24 cellular contexts compared by ENCODE assay signal in the genomic region with DNA sequence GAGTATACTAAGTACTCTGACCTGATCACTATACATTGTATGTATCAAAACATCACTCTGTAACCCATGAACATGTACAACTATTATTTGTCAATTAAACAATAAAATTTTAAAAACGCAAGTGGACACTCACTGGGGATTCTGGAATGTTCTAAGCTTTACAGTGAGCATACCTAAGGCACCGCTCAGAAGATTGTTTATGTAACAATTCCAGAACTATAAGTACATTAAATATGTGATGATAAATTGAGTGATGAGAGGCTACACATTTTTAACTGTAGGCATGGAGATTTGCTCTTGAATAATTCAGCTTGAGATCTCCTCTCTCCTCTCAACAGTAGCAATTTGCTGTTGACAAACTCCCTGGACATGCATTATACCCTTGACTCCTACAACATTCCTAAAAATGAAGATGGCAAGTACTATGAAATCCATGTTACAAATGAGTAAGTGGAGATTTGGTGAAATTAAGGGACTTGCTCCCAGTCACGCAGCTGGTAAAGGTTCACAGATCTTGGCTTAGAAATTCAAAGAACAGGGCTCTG.
DNase-seq lines count a peak whose midpoint lies in the region; ATAC-seq, FAIRE-seq and TF ChIP-seq lines count a peak whose summit lies in the region.
"Had no signal": no experiment of that assay in that cellular context is flagged by ENCODE, and none has a peak within 500 bp of the region (broad histone marks: within the 10 kb centered on the region; RNA-seq: fewer than 3 reads in every experiment).

No MANE protein-coding gene starts in this region.

- H3K27me3 ChIP-seq in astrocyte (ENCODE audit: insufficient read depth, low read length) = no peaks in the 10 kb centered on the region
- H3K27me3 ChIP-seq in fibroblast of lung (ENCODE audit: control insufficient read depth, insufficient read depth, low read length) = no peaks in the 10 kb centered on the region
- no peaks in the 10 kb centered on the region for H3K27me3 ChIP-seq in small intestine (ENCODE audit: control insufficient read depth in 2 of 2, insufficient read depth in 2 of 2, low read length in 2 of 2)
- peaks cover 7% of the 10 kb centered on the region for H3K27me3 ChIP-seq in suprapubic skin
- H3K27me3 ChIP-seq: BLaER1 treated with 17β-estradiol and CSF1 and Interleukin-3, amounts not matched to agents 10 nM and 100 nM had no signal

- FAIRE-seq in astrocyte (lab: Jason Lieb, UNC) = peak; percentile 83
- no peak for FAIRE-seq in small intestine (lab: Jason Lieb, UNC)
- FAIRE-seq: G401.6, GM19239 had no signal

- H4K20me1 ChIP-seq in astrocyte (ENCODE audit: insufficient read depth, low read length) (no peaks in the 10 kb centered on the region), fibroblast of lung (ENCODE audit: control insufficient read depth, extremely low read depth, insufficient read depth, low read length) (no peaks in the 10 kb centered on the region)
- H4K20me1 ChIP-seq: BLaER1 treated with 17β-estradiol and CSF1 and Interleukin-3, amounts not matched to agents 10 nM and 100 nM had no signal

- peaks cover 13% of the 10 kb centered on the region for H3K27me3 Mint-ChIP-seq in astrocyte (ENCODE audit: low read depth, unreplicated experiment)

- H3K4me3 Mint-ChIP-seq in astrocyte (ENCODE audit: unreplicated experiment) = no peak overlapping the region
- H3K4me3 Mint-ChIP-seq: CD4-positive, alpha-beta memory T cell; H9 had no signal

- WGBS in small intestine, 3 donors = 76 to 89% (median 87%) methylated on average over 3 of the region's 3 CpGs
- 68% methylated on average over 3 of the region's 3 CpGs for WGBS in suprapubic skin

- H3K79me2 ChIP-seq in astrocyte (ENCODE audit: insufficient read depth, low read length) (no peaks in the 10 kb centered on the region), fibroblast of lung (ENCODE audit: control insufficient read depth, insufficient read depth, low read length) (no peaks in the 10 kb centered on the region)

- H3K36me3 ChIP-seq in astrocyte (ENCODE audit: insufficient read depth, low read length) (no peaks in the 10 kb centered on the region), fibroblast of lung (ENCODE audit: control insufficient read depth, insufficient read depth, low read length) (no peaks in the 10 kb centered on the region), small intestine (ENCODE audit: control insufficient read depth in 2 of 2, insufficient read depth in 2 of 2, low read length in 2 of 2) (no peaks in the 10 kb centered on the region), suprapubic skin (no peaks in the 10 kb centered on the region)
- H3K36me3 ChIP-seq: BLaER1 treated with 17β-estradiol and CSF1 and Interleukin-3, amounts not matched to agents 10 nM and 100 nM had no signal

- no peak overlapping the region for H3K27ac ChIP-seq in astrocyte (ENCODE audit: low read depth, low read length)
- H3K27ac ChIP-seq in fibroblast of lung (ENCODE audit: insufficient read depth, low read length) = no peak overlapping the region
- H3K27ac ChIP-seq in small intestine (ENCODE audit: low read depth in 1 of 2, low read length in 1 of 2) = no peak overlapping the region
- no peak overlapping the region for H3K27ac ChIP-seq in suprapubic skin
- H3K27ac ChIP-seq: BLaER1 treated with 17β-estradiol and CSF1 and Interleukin-3, amounts not matched to agents 10 nM and 100 nM had no signal

- TF ChIP-seq EP300 in suprapubic skin (IDR thresholded peaks at IDR 0.05) = no peak

- ATAC-seq in GM21423 (IDR thresholded peaks at IDR 0.05; ENCODE audit: unreplicated experiment) (no peak), HG03039 (IDR thresholded peaks at IDR 0.05; ENCODE audit: unreplicated experiment) (no peak)
- ATAC-seq: Panc1, SK-N-SH treated with all-trans-retinoic acid at 6 μM for 48 hours had no signal

- H3K9me3 ChIP-seq in astrocyte (ENCODE audit: insufficient read depth, low read depth, low read length) (no peaks in the 10 kb centered on the region), fibroblast of lung (ENCODE audit: control insufficient read depth, insufficient read depth, low read depth, low read length) (no peaks in the 10 kb centered on the region), small intestine (ENCODE audit: control insufficient read depth, low read depth) (no peaks in the 10 kb centered on the region), suprapubic skin (no peaks in the 10 kb centered on the region)
- H3K9me3 ChIP-seq: BLaER1 treated with 17β-estradiol and CSF1 and Interleukin-3, amounts not matched to agents 10 nM and 100 nM; Caco-2 had no signal

- TF ChIP-seq POLR2A in suprapubic skin (IDR thresholded peaks at IDR 0.05) = no peak

- no peaks in the 10 kb centered on the region for H3K9me3 Mint-ChIP-seq in astrocyte (ENCODE audit: unreplicated experiment)
- H3K9me3 Mint-ChIP-seq: H9 had no signal

- DNase-seq in ELR (ENCODE audit: low read depth) (peak; percentile 22), astrocyte (ENCODE audit: low read depth) (no peak), fibroblast of lung (ENCODE audit: low read depth in 2 of 2) (peak; percentile 16 to 22), small intestine (no peak), suprapubic skin (ENCODE audit: low spot score in 2 of 2) (no peak)
- DNase-seq: Caco-2; CD4-positive, alpha-beta memory T cell; DMS 273 treated with DMSO at 0.1 percent for 48 hours; DMS79 treated with DMSO at 0.1 percent for 48 hours; H9; KG1; NCI-H1092 treated with DMSO at 0.1 percent for 48 hours; NCI-H146; NCI-H2029; NCI-H345; NCI-H524; NCI-H82 had no signal

- no peak overlapping the region for H2AFZ ChIP-seq in astrocyte (ENCODE audit: low read depth, low read length)
- no peak overlapping the region for H2AFZ ChIP-seq in fibroblast of lung (ENCODE audit: low read length)

- TF ChIP-seq CTCF in astrocyte (IDR thresholded peaks at IDR 0.05; ENCODE audit: insufficient read depth, low read depth, low read length) (no peak), fibroblast of lung (conservative IDR thresholded peaks at IDR 0.05 in 1 of 2, IDR thresholded peaks at IDR 0.05 in 1 of 2; ENCODE audit: low read depth in 1 of 2, low read length in 2 of 2) (no peak), suprapubic skin (IDR thresholded peaks at IDR 0.05) (no peak)

- no peak overlapping the region for H3K9ac ChIP-seq in astrocyte (ENCODE audit: low read length)
- no peak overlapping the region for H3K9ac ChIP-seq in fibroblast of lung (ENCODE audit: insufficient read depth, low read length)
- H3K9ac ChIP-seq: BLaER1 treated with 17β-estradiol and CSF1 and Interleukin-3, amounts not matched to agents 10 nM and 100 nM had no signal

- H3K4me1 Mint-ChIP-seq in astrocyte (ENCODE audit: low read depth, unreplicated experiment) = peaks cover 14% of the 10 kb centered on the region
- H3K4me1 Mint-ChIP-seq: CD4-positive, alpha-beta memory T cell; H9 had no signal

- H3K4me2 ChIP-seq in astrocyte (ENCODE audit: low read length) = no peak overlapping the region
- H3K4me2 ChIP-seq in fibroblast of lung (ENCODE audit: extremely low read depth, insufficient read depth, low read length) = peak overlapping the region; percentile 13
- H3K4me2 ChIP-seq: BLaER1 treated with 17β-estradiol and CSF1 and Interleukin-3, amounts not matched to agents 10 nM and 100 nM had no signal

- H3K4me3 ChIP-seq in astrocyte (ENCODE audit: insufficient read depth, low read depth, low read length) (no peak overlapping the region), fibroblast of lung (replicated peaks in 1 of 4; ENCODE audit: control extremely low read depth in 1 of 4, insufficient read depth in 1 of 4, low read depth in 3 of 4, low read length in 4 of 4) (no peak overlapping the region), small intestine (ENCODE audit: low read depth in 1 of 2, low read length in 2 of 2) (no peak overlapping the region), suprapubic skin (no peak overlapping the region)
- H3K4me3 ChIP-seq: BLaER1 treated with 17β-estradiol and CSF1 and Interleukin-3, amounts not matched to agents 10 nM and 100 nM had no signal

- H3K27ac Mint-ChIP-seq in astrocyte (ENCODE audit: unreplicated experiment) = no peak overlapping the region
- H3K27ac Mint-ChIP-seq: CD4-positive, alpha-beta memory T cell; H9 had no signal

- no peaks in the 10 kb centered on the region for H3K36me3 Mint-ChIP-seq in astrocyte (ENCODE audit: low read depth, unreplicated experiment)
- H3K36me3 Mint-ChIP-seq: CD4-positive, alpha-beta memory T cell had no signal

- H3K4me1 ChIP-seq in astrocyte (ENCODE audit: insufficient read depth, low read length) (peaks cover under 1% of the 10 kb centered on the region), fibroblast of lung (ENCODE audit: control insufficient read depth, extremely low read depth, insufficient read depth, low read length) (peaks cover 4% of the 10 kb centered on the region), small intestine (ENCODE audit: control insufficient read depth in 2 of 2, insufficient read depth in 1 of 2, low read depth in 1 of 2, low read length in 1 of 2) (no peaks in the 10 kb centered on the region), suprapubic skin (no peaks in the 10 kb centered on the region)
- H3K4me1 ChIP-seq: Caco-2 had no signal

Comparison
In these comparisons a context has a peak if more than half of its experiments do, and no peak if none do; other contexts are left out.
1. DNase-seq: peak in ELR (single experiment) and fibroblast of lung (2 of 2); none in astrocyte (single experiment), small intestine (single experiment) and suprapubic skin (0 of 2).